20 cellular contexts compared by ENCODE assay signal in the genomic region with DNA sequence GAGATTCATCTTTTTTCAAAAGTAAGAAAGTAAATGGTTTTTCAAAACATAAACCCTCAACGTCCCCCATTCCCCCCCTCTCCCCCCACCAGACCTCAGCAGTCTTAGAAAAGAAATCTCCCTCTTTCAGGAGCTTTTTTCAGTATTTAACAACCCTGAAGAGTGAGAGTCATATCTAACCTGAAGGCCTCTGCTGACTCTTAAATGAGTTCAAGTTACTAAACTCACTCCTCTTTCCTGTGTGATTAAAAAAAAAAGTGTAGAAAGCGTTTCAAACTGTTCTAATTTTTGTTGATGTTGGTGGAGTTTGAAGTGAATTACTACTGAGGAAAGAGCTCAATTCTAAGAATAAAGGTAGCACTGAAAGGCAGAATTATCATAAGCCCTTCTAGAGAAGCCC.
DNase-seq lines count a peak whose midpoint lies in the region; ATAC-seq and TF ChIP-seq lines count a peak whose summit lies in the region.
"Had no signal": no experiment of that assay in that cellular context is flagged by ENCODE, and none has a peak within 500 bp of the region (broad histone marks: within the 10 kb centered on the region; RNA-seq: fewer than 3 reads in every experiment).

No MANE protein-coding gene starts in this region.

- no peak for TF ChIP-seq EP300 in gastroesophageal sphincter (IDR thresholded peaks at IDR 0.05)

- H3K27ac ChIP-seq in SJCRH30 (no peak overlapping the region), gastroesophageal sphincter (no peak overlapping the region)
- H3K27ac ChIP-seq: thyroid gland had no signal

- peak overlapping the region; percentile 91 for H3K27ac Mint-ChIP-seq in activated T-cell treated with anti-CD3 and anti-CD28 coated beads, Interleukin-2, amount 50 U/mL, for 72 hours
- H3K27ac Mint-ChIP-seq in T-helper 17 cell = peak overlapping the region; percentile 19
- peak overlapping the region; percentile 46 for H3K27ac Mint-ChIP-seq in stimulated activated naive CD8-positive, alpha-beta T cell treated with anti-CD3 and anti-CD28 coated beads, Interleukin-15, Interleukin-2, amounts not matched to agents 100 ng/mL and 50 ng/mL, for 24 hours
- H3K27ac Mint-ChIP-seq: CD4-positive, alpha-beta T cell had no signal

- DNase-seq in activated T-cell treated with anti-CD3 and anti-CD28 coated beads, Interleukin-2, amount 50 U/mL, for 72 hours = no peak
- DNase-seq in activated T-cell treated with anti-CD3 and anti-CD28 coated beads, Interleukin-2, amount 50 U/mL, for 1 hour = no peak
- DNase-seq in T-helper 17 cell (no peak), left kidney (ENCODE audit: low read depth, low spot score) (peak; percentile 2), SJCRH30 (no peak)
- DNase-seq: activated gamma-delta T cell treated with Interleukin-2 at 50 U/mL for 16 hours; aorta; CD4-positive, alpha-beta T cell; central memory CD4-positive, alpha-beta T cell; DMS79; effector CD8-positive, alpha-beta T cell; left ventricle myocardium superior; mucosa of descending colon; NCI-H1105; NCI-H524 treated with DMSO at 0.1 percent for 48 hours; right cardiac atrium; thyroid gland had no signal

- no peak for TF ChIP-seq POLR2A in gastroesophageal sphincter (IDR thresholded peaks at IDR 0.05)

- H3K36me3 Mint-ChIP-seq in activated T-cell treated with anti-CD3 and anti-CD28 coated beads, Interleukin-2, amount 50 U/mL, for 72 hours (ENCODE audit: insufficient read depth in 2 of 2) = peaks cover 3 to 4% of the 10 kb centered on the region in 2 donors
- H3K36me3 Mint-ChIP-seq in T-helper 17 cell (ENCODE audit: low read depth) = no peaks in the 10 kb centered on the region
- H3K36me3 Mint-ChIP-seq in stimulated activated naive CD8-positive, alpha-beta T cell treated with anti-CD3 and anti-CD28 coated beads, Interleukin-15, Interleukin-2, amounts not matched to agents 100 ng/mL and 50 ng/mL, for 24 hours (ENCODE audit: low read depth) = peaks cover 11% of the 10 kb centered on the region

- peaks cover 32% of the 10 kb centered on the region for H3K4me1 Mint-ChIP-seq in activated T-cell treated with anti-CD3 and anti-CD28 coated beads, Interleukin-2, amount 50 U/mL, for 72 hours (ENCODE audit: low read depth)
- peaks cover 6% of the 10 kb centered on the region for H3K4me1 Mint-ChIP-seq in T-helper 17 cell
- H3K4me1 Mint-ChIP-seq in stimulated activated naive CD8-positive, alpha-beta T cell treated with anti-CD3 and anti-CD28 coated beads, Interleukin-15, Interleukin-2, amounts not matched to agents 100 ng/mL and 50 ng/mL, for 24 hours (ENCODE audit: low read depth) = peaks cover 54% of the 10 kb centered on the region

- H3K36me3 ChIP-seq in SJCRH30 = peaks cover 10% of the 10 kb centered on the region; the same call in 1 of the 2 replicates
- no peaks in the 10 kb centered on the region for H3K36me3 ChIP-seq in gastroesophageal sphincter
- H3K36me3 ChIP-seq: thyroid gland had no signal

- peak; percentile 87 to 94 for ATAC-seq in activated T-cell treated with anti-CD3 and anti-CD28 coated beads, Interleukin-2, amount 50 U/mL, for 72 hours (replicated peaks in 1 of 2)
- ATAC-seq in T-helper 17 cell = no peak
- no peak for ATAC-seq in HG02623 (IDR thresholded peaks at IDR 0.05; ENCODE audit: unreplicated experiment)
- no peak for ATAC-seq in gastroesophageal sphincter
- ATAC-seq: mucosa of descending colon had no signal

- H3K9me3 Mint-ChIP-seq in activated T-cell treated with anti-CD3 and anti-CD28 coated beads, Interleukin-2, amount 50 U/mL, for 72 hours = peaks cover 3 to 4% of the 10 kb centered on the region in 2 donors
- H3K9me3 Mint-ChIP-seq in stimulated activated naive CD8-positive, alpha-beta T cell treated with anti-CD3 and anti-CD28 coated beads, Interleukin-15, Interleukin-2, amounts not matched to agents 100 ng/mL and 50 ng/mL, for 24 hours = peaks cover 4% of the 10 kb centered on the region
- H3K9me3 Mint-ChIP-seq: CD4-positive, alpha-beta T cell had no signal

- no peak for TF ChIP-seq CTCF in gastroesophageal sphincter (IDR thresholded peaks at IDR 0.05)

- H3K27me3 ChIP-seq in SJCRH30 (no peaks in the 10 kb centered on the region), gastroesophageal sphincter (peaks cover 6% of the 10 kb centered on the region)
- H3K27me3 ChIP-seq: thyroid gland had no signal

- H3K4me3 ChIP-seq in SJCRH30 (no peak overlapping the region), gastroesophageal sphincter (no peak overlapping the region)
- H3K4me3 ChIP-seq: mucosa of descending colon, thyroid gland had no signal

- no peaks in the 10 kb centered on the region for H3K9me3 ChIP-seq in T-helper 17 cell (ENCODE audit: control insufficient read depth, low read length, poor library complexity, severe bottlenecking)
- H3K9me3 ChIP-seq in SJCRH30 (replicated peaks) = no peaks in the 10 kb centered on the region
- no peaks in the 10 kb centered on the region for H3K9me3 ChIP-seq in gastroesophageal sphincter
- H3K9me3 ChIP-seq: mucosa of descending colon, thyroid gland had no signal

- no peaks in the 10 kb centered on the region for H3K27me3 Mint-ChIP-seq in activated T-cell treated with anti-CD3 and anti-CD28 coated beads, Interleukin-2, amount 50 U/mL, for 72 hours (ENCODE audit: low read depth)
- no peaks in the 10 kb centered on the region for H3K27me3 Mint-ChIP-seq in T-helper 17 cell
- no peaks in the 10 kb centered on the region for H3K27me3 Mint-ChIP-seq in stimulated activated naive CD8-positive, alpha-beta T cell treated with anti-CD3 and anti-CD28 coated beads, Interleukin-15, Interleukin-2, amounts not matched to agents 100 ng/mL and 50 ng/mL, for 24 hours
- H3K27me3 Mint-ChIP-seq: CD4-positive, alpha-beta T cell had no signal

- 0 to 29% methylated on average over 1 to 2 of the region's 2 CpGs for WGBS in gastroesophageal sphincter (ENCODE audit: low coverage in 1 of 2), 2 donors

- no peaks in the 10 kb centered on the region; the same call in 1 of the 2 replicates for H3K4me1 ChIP-seq in SJCRH30
- no peaks in the 10 kb centered on the region for H3K4me1 ChIP-seq in gastroesophageal sphincter

- H3K4me3 Mint-ChIP-seq in activated T-cell treated with anti-CD3 and anti-CD28 coated beads, Interleukin-2, amount 50 U/mL, for 72 hours = peak overlapping the region; percentile 25 to 76
- no peak overlapping the region for H3K4me3 Mint-ChIP-seq in T-helper 17 cell
- H3K4me3 Mint-ChIP-seq in stimulated activated naive CD8-positive, alpha-beta T cell treated with anti-CD3 and anti-CD28 coated beads, Interleukin-15, Interleukin-2, amounts not matched to agents 100 ng/mL and 50 ng/mL, for 24 hours = no peak overlapping the region
- H3K4me3 Mint-ChIP-seq: CD4-positive, alpha-beta T cell had no signal

Comparison
In these comparisons a context has a peak if more than half of its experiments do, and no peak if none do; other contexts are left out.
1. ATAC-seq: peak in activated T-cell treated with anti-CD3 and anti-CD28 coated beads, Interleukin-2, amount 50 U/mL, for 72 hours (2 of 2); none in T-helper 17 cell (single experiment), HG02623 (single experiment) and gastroesophageal sphincter (single experiment).
2. H3K27ac Mint-ChIP-seq: peak in every context shown above with its lines; median percentile 91 in activated T-cell treated with anti-CD3 and anti-CD28 coated beads, Interleukin-2, amount 50 U/mL, for 72 hours; 46 in stimulated activated naive CD8-positive, alpha-beta T cell treated with anti-CD3 and anti-CD28 coated beads, Interleukin-15, Interleukin-2, amounts not matched to agents 100 ng/mL and 50 ng/mL, for 24 hours; 19 in T-helper 17 cell.
3. H3K4me3 Mint-ChIP-seq: peak in activated T-cell treated with anti-CD3 and anti-CD28 coated beads, Interleukin-2, amount 50 U/mL, for 72 hours (2 of 2); none in T-helper 17 cell (single experiment) and stimulated activated naive CD8-positive, alpha-beta T cell treated with anti-CD3 and anti-CD28 coated beads, Interleukin-15, Interleukin-2, amounts not matched to agents 100 ng/mL and 50 ng/mL, for 24 hours (single experiment).